ENCODE assay signal across 1 cellular context in the genomic region with DNA sequence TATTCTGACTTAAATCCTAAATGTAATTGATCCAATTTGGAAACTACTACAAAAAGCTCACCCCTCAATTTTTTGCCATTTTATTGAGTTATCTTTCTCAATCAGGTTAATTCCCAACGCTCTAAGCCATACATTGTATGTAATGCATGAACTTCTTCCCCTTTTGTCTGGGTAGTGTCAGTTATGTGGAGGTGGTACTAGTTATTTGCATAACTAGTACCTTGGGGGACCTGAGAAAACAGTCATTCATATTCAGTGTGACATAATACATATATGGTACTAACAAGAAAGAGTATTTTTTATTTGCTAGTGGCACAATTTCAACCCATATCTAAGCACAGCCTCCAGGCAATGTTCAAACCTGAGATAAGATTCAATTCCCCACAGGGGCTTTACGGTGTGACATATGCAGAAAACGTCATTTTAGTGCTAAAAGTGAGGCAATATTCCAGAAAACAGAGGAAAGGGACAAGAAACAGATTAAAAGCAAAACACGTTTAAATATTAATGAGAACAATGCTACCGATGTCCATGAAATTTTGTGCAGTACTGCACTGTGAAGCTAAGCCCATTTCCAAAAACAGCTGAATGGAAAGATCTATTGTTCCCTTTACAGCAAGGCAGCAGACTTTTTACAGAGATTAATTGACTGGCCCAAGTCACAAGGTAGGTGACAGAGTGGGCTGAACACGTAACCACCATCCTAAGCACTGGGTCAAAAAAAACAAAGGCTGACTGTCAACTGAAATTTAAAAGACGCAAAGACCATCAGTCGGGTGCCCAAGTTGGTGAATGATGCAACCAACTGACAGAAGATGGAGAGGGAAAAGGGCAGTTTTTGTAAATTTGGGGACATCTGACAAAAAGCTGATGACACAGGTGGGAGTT.
TF ChIP-seq lines count a peak whose summit lies in the region.

No MANE protein-coding gene starts in this region.

TF ChIP-seq in K562, 482 proteins besides CTCF, POLR2A, EP300 and RAD21 (continued from another document and continues in another):
- TF ChIP-seq, protein P1, sequence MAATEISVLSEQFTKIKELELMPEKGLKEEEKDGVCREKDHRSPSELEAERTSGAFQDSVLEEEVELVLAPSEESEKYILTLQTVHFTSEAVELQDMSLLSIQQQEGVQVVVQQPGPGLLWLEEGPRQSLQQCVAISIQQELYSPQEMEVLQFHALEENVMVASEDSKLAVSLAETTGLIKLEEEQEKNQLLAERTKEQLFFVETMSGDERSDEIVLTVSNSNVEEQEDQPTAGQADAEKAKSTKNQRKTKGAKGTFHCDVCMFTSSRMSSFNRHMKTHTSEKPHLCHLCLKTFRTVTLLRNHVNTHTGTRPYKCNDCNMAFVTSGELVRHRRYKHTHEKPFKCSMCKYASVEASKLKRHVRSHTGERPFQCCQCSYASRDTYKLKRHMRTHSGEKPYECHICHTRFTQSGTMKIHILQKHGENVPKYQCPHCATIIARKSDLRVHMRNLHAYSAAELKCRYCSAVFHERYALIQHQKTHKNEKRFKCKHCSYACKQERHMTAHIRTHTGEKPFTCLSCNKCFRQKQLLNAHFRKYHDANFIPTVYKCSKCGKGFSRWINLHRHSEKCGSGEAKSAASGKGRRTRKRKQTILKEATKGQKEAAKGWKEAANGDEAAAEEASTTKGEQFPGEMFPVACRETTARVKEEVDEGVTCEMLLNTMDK (IDR thresholded peaks at IDR 0.05; ENCODE audit: borderline replicate concordance, insufficient read depth, low read depth, low read length, poor library complexity, severe bottlenecking) = no peak
- TF ChIP-seq NFATC3 (IDR thresholded peaks at IDR 0.05) = peak; percentile 73
- no peak for TF ChIP-seq ELF2 (CRISPR knock-in tag; IDR thresholded peaks at IDR 0.05)
- TF ChIP-seq, protein P2, sequence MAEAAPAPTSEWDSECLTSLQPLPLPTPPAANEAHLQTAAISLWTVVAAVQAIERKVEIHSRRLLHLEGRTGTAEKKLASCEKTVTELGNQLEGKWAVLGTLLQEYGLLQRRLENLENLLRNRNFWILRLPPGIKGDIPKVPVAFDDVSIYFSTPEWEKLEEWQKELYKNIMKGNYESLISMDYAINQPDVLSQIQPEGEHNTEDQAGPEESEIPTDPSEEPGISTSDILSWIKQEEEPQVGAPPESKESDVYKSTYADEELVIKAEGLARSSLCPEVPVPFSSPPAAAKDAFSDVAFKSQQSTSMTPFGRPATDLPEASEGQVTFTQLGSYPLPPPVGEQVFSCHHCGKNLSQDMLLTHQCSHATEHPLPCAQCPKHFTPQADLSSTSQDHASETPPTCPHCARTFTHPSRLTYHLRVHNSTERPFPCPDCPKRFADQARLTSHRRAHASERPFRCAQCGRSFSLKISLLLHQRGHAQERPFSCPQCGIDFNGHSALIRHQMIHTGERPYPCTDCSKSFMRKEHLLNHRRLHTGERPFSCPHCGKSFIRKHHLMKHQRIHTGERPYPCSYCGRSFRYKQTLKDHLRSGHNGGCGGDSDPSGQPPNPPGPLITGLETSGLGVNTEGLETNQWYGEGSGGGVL (CRISPR knock-in tag; IDR thresholded peaks at IDR 0.05) = no peak
- TF ChIP-seq NR2C1 (IDR thresholded peaks at IDR 0.05) = no peak
- peak; percentile 49; the same call in 1 of the 2 replicates for TF ChIP-seq NR2C1 (tag; IDR thresholded peaks at IDR 0.05)
- TF ChIP-seq, protein P3, sequence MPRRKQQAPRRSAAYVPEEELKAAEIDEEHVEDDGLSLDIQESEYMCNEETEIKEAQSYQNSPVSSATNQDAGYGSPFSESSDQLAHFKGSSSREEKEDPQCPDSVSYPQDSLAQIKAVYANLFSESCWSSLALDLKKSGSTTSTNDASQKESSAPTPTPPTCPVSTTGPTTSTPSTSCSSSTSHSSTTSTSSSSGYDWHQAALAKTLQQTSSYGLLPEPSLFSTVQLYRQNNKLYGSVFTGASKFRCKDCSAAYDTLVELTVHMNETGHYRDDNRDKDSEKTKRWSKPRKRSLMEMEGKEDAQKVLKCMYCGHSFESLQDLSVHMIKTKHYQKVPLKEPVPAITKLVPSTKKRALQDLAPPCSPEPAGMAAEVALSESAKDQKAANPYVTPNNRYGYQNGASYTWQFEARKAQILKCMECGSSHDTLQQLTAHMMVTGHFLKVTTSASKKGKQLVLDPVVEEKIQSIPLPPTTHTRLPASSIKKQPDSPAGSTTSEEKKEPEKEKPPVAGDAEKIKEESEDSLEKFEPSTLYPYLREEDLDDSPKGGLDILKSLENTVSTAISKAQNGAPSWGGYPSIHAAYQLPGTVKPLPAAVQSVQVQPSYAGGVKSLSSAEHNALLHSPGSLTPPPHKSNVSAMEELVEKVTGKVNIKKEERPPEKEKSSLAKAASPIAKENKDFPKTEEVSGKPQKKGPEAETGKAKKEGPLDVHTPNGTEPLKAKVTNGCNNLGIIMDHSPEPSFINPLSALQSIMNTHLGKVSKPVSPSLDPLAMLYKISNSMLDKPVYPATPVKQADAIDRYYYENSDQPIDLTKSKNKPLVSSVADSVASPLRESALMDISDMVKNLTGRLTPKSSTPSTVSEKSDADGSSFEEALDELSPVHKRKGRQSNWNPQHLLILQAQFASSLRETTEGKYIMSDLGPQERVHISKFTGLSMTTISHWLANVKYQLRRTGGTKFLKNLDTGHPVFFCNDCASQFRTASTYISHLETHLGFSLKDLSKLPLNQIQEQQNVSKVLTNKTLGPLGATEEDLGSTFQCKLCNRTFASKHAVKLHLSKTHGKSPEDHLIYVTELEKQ (CRISPR knock-in tag; IDR thresholded peaks at IDR 0.05) = no peak
- TF ChIP-seq RBBP5 (IDR thresholded peaks at IDR 0.05; ENCODE audit: borderline replicate concordance, insufficient read depth, low read length, poor library complexity, severe bottlenecking) = no peak
- 0 out of 2 replicates have a peak, but pooled peaks have one; percentile 53 for TF ChIP-seq TARDBP (IDR thresholded peaks at IDR 0.05)
- TF ChIP-seq ZNF197 (CRISPR knock-in tag; IDR thresholded peaks at IDR 0.05; ENCODE audit: low read depth) = no peak; the same call in 1 of the 2 replicates
- no peak for TF ChIP-seq RREB1 (CRISPR knock-in tag; IDR thresholded peaks at IDR 0.05)
- no peak for TF ChIP-seq DNMT1 (IDR thresholded peaks at IDR 0.05)
- no peak for TF ChIP-seq CREBBP (IDR thresholded peaks at IDR 0.05; ENCODE audit: low read depth, low read length)
- no peak for TF ChIP-seq SPI1 (IDR thresholded peaks at IDR 0.05; ENCODE audit: borderline replicate concordance, low read depth, low read length)
- TF ChIP-seq, protein P4, sequence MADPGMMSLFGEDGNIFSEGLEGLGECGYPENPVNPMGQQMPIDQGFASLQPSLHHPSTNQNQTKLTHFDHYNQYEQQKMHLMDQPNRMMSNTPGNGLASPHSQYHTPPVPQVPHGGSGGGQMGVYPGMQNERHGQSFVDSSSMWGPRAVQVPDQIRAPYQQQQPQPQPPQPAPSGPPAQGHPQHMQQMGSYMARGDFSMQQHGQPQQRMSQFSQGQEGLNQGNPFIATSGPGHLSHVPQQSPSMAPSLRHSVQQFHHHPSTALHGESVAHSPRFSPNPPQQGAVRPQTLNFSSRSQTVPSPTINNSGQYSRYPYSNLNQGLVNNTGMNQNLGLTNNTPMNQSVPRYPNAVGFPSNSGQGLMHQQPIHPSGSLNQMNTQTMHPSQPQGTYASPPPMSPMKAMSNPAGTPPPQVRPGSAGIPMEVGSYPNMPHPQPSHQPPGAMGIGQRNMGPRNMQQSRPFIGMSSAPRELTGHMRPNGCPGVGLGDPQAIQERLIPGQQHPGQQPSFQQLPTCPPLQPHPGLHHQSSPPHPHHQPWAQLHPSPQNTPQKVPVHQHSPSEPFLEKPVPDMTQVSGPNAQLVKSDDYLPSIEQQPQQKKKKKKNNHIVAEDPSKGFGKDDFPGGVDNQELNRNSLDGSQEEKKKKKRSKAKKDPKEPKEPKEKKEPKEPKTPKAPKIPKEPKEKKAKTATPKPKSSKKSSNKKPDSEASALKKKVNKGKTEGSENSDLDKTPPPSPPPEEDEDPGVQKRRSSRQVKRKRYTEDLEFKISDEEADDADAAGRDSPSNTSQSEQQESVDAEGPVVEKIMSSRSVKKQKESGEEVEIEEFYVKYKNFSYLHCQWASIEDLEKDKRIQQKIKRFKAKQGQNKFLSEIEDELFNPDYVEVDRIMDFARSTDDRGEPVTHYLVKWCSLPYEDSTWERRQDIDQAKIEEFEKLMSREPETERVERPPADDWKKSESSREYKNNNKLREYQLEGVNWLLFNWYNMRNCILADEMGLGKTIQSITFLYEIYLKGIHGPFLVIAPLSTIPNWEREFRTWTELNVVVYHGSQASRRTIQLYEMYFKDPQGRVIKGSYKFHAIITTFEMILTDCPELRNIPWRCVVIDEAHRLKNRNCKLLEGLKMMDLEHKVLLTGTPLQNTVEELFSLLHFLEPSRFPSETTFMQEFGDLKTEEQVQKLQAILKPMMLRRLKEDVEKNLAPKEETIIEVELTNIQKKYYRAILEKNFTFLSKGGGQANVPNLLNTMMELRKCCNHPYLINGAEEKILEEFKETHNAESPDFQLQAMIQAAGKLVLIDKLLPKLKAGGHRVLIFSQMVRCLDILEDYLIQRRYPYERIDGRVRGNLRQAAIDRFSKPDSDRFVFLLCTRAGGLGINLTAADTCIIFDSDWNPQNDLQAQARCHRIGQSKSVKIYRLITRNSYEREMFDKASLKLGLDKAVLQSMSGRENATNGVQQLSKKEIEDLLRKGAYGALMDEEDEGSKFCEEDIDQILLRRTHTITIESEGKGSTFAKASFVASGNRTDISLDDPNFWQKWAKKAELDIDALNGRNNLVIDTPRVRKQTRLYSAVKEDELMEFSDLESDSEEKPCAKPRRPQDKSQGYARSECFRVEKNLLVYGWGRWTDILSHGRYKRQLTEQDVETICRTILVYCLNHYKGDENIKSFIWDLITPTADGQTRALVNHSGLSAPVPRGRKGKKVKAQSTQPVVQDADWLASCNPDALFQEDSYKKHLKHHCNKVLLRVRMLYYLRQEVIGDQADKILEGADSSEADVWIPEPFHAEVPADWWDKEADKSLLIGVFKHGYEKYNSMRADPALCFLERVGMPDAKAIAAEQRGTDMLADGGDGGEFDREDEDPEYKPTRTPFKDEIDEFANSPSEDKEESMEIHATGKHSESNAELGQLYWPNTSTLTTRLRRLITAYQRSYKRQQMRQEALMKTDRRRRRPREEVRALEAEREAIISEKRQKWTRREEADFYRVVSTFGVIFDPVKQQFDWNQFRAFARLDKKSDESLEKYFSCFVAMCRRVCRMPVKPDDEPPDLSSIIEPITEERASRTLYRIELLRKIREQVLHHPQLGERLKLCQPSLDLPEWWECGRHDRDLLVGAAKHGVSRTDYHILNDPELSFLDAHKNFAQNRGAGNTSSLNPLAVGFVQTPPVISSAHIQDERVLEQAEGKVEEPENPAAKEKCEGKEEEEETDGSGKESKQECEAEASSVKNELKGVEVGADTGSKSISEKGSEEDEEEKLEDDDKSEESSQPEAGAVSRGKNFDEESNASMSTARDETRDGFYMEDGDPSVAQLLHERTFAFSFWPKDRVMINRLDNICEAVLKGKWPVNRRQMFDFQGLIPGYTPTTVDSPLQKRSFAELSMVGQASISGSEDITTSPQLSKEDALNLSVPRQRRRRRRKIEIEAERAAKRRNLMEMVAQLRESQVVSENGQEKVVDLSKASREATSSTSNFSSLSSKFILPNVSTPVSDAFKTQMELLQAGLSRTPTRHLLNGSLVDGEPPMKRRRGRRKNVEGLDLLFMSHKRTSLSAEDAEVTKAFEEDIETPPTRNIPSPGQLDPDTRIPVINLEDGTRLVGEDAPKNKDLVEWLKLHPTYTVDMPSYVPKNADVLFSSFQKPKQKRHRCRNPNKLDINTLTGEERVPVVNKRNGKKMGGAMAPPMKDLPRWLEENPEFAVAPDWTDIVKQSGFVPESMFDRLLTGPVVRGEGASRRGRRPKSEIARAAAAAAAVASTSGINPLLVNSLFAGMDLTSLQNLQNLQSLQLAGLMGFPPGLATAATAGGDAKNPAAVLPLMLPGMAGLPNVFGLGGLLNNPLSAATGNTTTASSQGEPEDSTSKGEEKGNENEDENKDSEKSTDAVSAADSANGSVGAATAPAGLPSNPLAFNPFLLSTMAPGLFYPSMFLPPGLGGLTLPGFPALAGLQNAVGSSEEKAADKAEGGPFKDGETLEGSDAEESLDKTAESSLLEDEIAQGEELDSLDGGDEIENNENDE (IDR thresholded peaks at IDR 0.05; ENCODE audit: low read depth, low read length) = no peak
- TF ChIP-seq POU5F1 (IDR thresholded peaks at IDR 0.05; ENCODE audit: borderline replicate concordance, low read depth, low read length, partially characterized antibody) = no peak
- TF ChIP-seq RHOXF2B (CRISPR knock-in tag; conservative IDR thresholded peaks at IDR 0.05) = no peak
- TF ChIP-seq, protein P5, sequence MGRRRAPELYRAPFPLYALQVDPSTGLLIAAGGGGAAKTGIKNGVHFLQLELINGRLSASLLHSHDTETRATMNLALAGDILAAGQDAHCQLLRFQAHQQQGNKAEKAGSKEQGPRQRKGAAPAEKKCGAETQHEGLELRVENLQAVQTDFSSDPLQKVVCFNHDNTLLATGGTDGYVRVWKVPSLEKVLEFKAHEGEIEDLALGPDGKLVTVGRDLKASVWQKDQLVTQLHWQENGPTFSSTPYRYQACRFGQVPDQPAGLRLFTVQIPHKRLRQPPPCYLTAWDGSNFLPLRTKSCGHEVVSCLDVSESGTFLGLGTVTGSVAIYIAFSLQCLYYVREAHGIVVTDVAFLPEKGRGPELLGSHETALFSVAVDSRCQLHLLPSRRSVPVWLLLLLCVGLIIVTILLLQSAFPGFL (CRISPR knock-in tag; IDR thresholded peaks at IDR 0.05) = no peak
